ENCODE assay signal across 1 cellular context in genomic region chr6:154243793-154244768, GRCh38.
TF ChIP-seq lines count a peak whose summit lies in the region.

No MANE protein-coding gene starts in this region.

TF ChIP-seq in H1, 55 proteins besides CTCF, POLR2A, EP300 and RAD21 (continued from another document):
- TF ChIP-seq TEAD4 (IDR thresholded peaks at IDR 0.05; ENCODE audit: low read depth, low read length) (no peak), SP4 (IDR thresholded peaks at IDR 0.05; ENCODE audit: low read length) (no peak)
